32 cellular contexts compared by ENCODE assay signal in the genomic region with DNA sequence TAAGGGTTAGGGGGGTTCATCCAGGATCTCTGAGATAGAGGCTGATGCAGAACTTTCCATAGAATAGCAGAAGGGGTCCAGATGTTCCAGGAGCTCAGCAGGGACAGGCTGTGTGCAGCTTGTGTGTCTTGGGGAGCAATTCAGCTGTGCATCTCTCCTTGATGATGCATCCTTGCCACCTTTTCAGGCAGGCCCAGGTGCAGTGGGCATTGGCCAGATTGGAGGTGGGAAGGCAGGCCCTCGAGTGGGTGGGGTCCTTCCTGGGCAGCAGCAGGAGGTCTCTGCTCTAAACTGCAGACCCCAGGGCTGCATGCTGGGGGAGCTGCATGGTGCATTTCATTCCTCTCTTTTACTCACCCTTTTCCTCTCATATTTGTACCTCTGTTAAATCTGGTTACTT.
"Had no signal": no experiment of that assay in that cellular context is flagged by ENCODE, and none has a peak within 500 bp of the region (broad histone marks: within the 10 kb centered on the region; RNA-seq: fewer than 3 reads in every experiment).

No MANE protein-coding gene starts in this region.

- ATAC-seq: activated naive CD4-positive, alpha-beta T cell treated with anti-CD3 and anti-CD28 coated beads, Interleukin-2, amount 50 U/mL, for 72 hours; activated naive CD8-positive, alpha-beta T cell treated with anti-CD3 and anti-CD28 coated beads, Interleukin-2, amount 50 U/mL, for 24 hours; activated T-cell treated with anti-CD3 and anti-CD28 coated beads, Interleukin-2, amount 50 U/mL, for 4 hours; activated T-cell treated with anti-CD3 and anti-CD28 coated beads, Interleukin-2, amount 50 U/mL, for 72 hours; activated T-helper 17 cell treated with anti-CD3 and anti-CD28 coated beads, Interleukin-2, amount 50 U/mL, for 72 hours; body of pancreas had no signal

- H3K4me1 ChIP-seq: ascending aorta, breast epithelium had no signal

- DNase-seq: activated effector memory CD4-positive, alpha-beta T cell treated with anti-CD3 and anti-CD28 coated beads, Interleukin-2, amount 50 U/mL, for 16 hours; activated effector memory CD4-positive, alpha-beta T cell treated with Interleukin-2 at 50 U/mL for 16 hours; activated gamma-delta T cell; activated gamma-delta T cell treated with Interleukin-2 at 50 U/mL for 16 hours; activated naive CD4-positive, alpha-beta T cell; activated naive CD4-positive, alpha-beta T cell treated with anti-CD3 and anti-CD28 coated beads for 36 hours; activated naive CD4-positive, alpha-beta T cell treated with anti-CD3 and anti-CD28 coated beads, Interleukin-2, amount 10 ng/mL, durations not matched to agents 7 days and 5 days; activated naive CD4-positive, alpha-beta T cell treated with anti-CD3 and anti-CD28 coated beads, Interleukin-2, amount 50 U/mL, for 16 hours; activated naive CD4-positive, alpha-beta T cell treated with Interleukin-2 at 50 U/mL for 16 hours; activated naive CD8-positive, alpha-beta T cell treated with anti-CD3 and anti-CD28 coated beads for 36 hours; activated naive CD8-positive, alpha-beta T cell treated with anti-CD3 and anti-CD28 coated beads, Interleukin-2, amount 10 ng/mL, durations not matched to agents 7 days and 5 days; activated naive CD8-positive, alpha-beta T cell treated with anti-CD3 and anti-CD28 coated beads, Interleukin-2, amount 50 U/mL, for 24 hours; activated T-cell treated with anti-CD3 and anti-CD28 coated beads, Interleukin-2, amount 50 U/mL, for 1 hour; activated T-cell treated with anti-CD3 and anti-CD28 coated beads, Interleukin-2, amount 50 U/mL, for 24 hours; activated T-cell treated with anti-CD3 and anti-CD28 coated beads, Interleukin-2, amount 50 U/mL, for 4 hours; activated T-cell treated with anti-CD3 and anti-CD28 coated beads, Interleukin-2, amount 50 U/mL, for 48 hours; activated T-cell treated with anti-CD3 and anti-CD28 coated beads, Interleukin-2, amount 50 U/mL, for 72 hours; adrenal gland; amniotic stem cell; amygdala; anterior cingulate cortex; aorta; body of pancreas; brain microvascular endothelial cell; caudate nucleus; central memory CD4-positive, alpha-beta T cell; cerebellar nuclear complex had no signal

- H3K4me3 ChIP-seq: adrenal gland, ascending aorta, body of pancreas, breast epithelium, cardiac muscle cell had no signal

- H3K27ac ChIP-seq: adrenal gland, ascending aorta, body of pancreas, brain microvascular endothelial cell, breast epithelium, cardiac muscle cell had no signal

- H3K9me3 ChIP-seq: adrenal gland, ascending aorta, body of pancreas, breast epithelium had no signal

- H3K36me3 ChIP-seq: adrenal gland, ascending aorta, brain microvascular endothelial cell, breast epithelium, cardiac muscle cell had no signal

- H3K27me3 ChIP-seq: adrenal gland, ascending aorta, body of pancreas, brain microvascular endothelial cell, breast epithelium, cardiac muscle cell had no signal
